ENCODE assay signal across 16 cellular contexts in genomic region chr16:79211581-79211980, GRCh38.
"Had no signal": no experiment of that assay in that cellular context is flagged by ENCODE, and none has a peak within 500 bp of the region (broad histone marks: within the 10 kb centered on the region; RNA-seq: fewer than 3 reads in every experiment).

No MANE protein-coding gene starts in this region.

- H3K27me3 Mint-ChIP-seq: activated naive CD8-positive, alpha-beta T cell treated with anti-CD3 and anti-CD28 coated beads, Interleukin-2, amount 50 U/mL, for 24 hours; naive thymus-derived CD4-positive, alpha-beta T cell; T-cell had no signal

- H3K4me3 Mint-ChIP-seq: activated CD8-positive, alpha-beta T cell treated with anti-CD3 and anti-CD28 coated beads, Interleukin-2, amount 10 ng/mL, durations not matched to agents 7 days and 5 days; activated naive CD8-positive, alpha-beta T cell treated with anti-CD3 and anti-CD28 coated beads, Interleukin-2, amount 50 U/mL, for 24 hours; naive thymus-derived CD4-positive, alpha-beta T cell; T-cell had no signal

- H3K27ac Mint-ChIP-seq: activated CD8-positive, alpha-beta T cell treated with anti-CD3 and anti-CD28 coated beads, Interleukin-2, amount 10 ng/mL, durations not matched to agents 7 days and 5 days; activated naive CD8-positive, alpha-beta T cell treated with anti-CD3 and anti-CD28 coated beads, Interleukin-2, amount 50 U/mL, for 24 hours; naive thymus-derived CD4-positive, alpha-beta T cell; T-cell had no signal

- DNase-seq: activated CD4-positive, alpha-beta T cell treated with anti-CD3 and anti-CD28 coated beads for 4 hours; activated CD8-positive, alpha-beta T cell treated with anti-CD3 and anti-CD28 coated beads, Interleukin-2, amount 10 ng/mL, durations not matched to agents 7 days and 5 days; activated naive CD4-positive, alpha-beta T cell treated with Interleukin-2 at 50 U/mL for 16 hours; activated naive CD8-positive, alpha-beta T cell treated with anti-CD3 and anti-CD28 coated beads, Interleukin-2, amount 50 U/mL, for 24 hours; kidney glomerular epithelial cell; naive thymus-derived CD4-positive, alpha-beta T cell; occipital lobe; stimulated activated CD4-positive, alpha-beta T cell treated with anti-CD3 and anti-CD28 coated beads, Interleukin-12 subunit alpha, Interleukin-12 subunit beta, amount 100 ng/mL, for 4 hours; stimulated activated naive CD8-positive, alpha-beta T cell treated with anti-CD3 and anti-CD28 coated beads, Interleukin-15, Interleukin-2, amounts not matched to agents 100 U/mL and 50 U/mL, for 24 hours; T-cell; T1000; upper lobe of right lung had no signal

- H3K4me1 Mint-ChIP-seq: activated naive CD8-positive, alpha-beta T cell treated with anti-CD3 and anti-CD28 coated beads, Interleukin-2, amount 50 U/mL, for 24 hours; T-cell had no signal

- ATAC-seq: activated CD8-positive, alpha-beta T cell treated with anti-CD3 and anti-CD28 coated beads, Interleukin-2, amount 10 ng/mL, durations not matched to agents 7 days and 5 days; activated naive CD8-positive, alpha-beta T cell treated with anti-CD3 and anti-CD28 coated beads, Interleukin-2, amount 50 U/mL, for 24 hours; esophagus mucosa; naive thymus-derived CD4-positive, alpha-beta T cell; T-cell; upper lobe of right lung had no signal

- H3K27me3 ChIP-seq: cardiac muscle cell, upper lobe of right lung had no signal

- H3K27ac ChIP-seq: cardiac muscle cell, upper lobe of right lung, VCaP had no signal

- H3K9me3 ChIP-seq: upper lobe of right lung had no signal

- FAIRE-seq: endometrium had no signal

- H3K4me1 ChIP-seq: upper lobe of right lung had no signal
